ENCODE assay signal across 22 cellular contexts in genomic region chr18:44096016-44096415, GRCh38.
A peak's percentile ranks its signal among the peaks of the same experiment; 100 is the strongest.
DNase-seq lines count a peak whose midpoint lies in the region; ATAC-seq, FAIRE-seq and TF ChIP-seq lines count a peak whose summit lies in the region.
"Had no signal": no experiment of that assay in that cellular context is flagged by ENCODE, and none has a peak within 500 bp of the region (broad histone marks: within the 10 kb centered on the region; RNA-seq: fewer than 3 reads in every experiment).

No MANE protein-coding gene starts in this region.

- H3K4me2 ChIP-seq in GM23248 (ENCODE audit: unreplicated experiment) (no peak overlapping the region), endothelial cell of umbilical vein (ENCODE audit: insufficient read depth, low read length) (no peak overlapping the region), hepatocyte (no peak overlapping the region)

- POLR2A ChIA-PET in endothelial cell of umbilical vein (lab: Charles Lee) = no interaction called here

- CTCF ChIA-PET in endothelial cell of umbilical vein (lab: Charles Lee) = interaction anchor here (1.2 to 1.3 kb wide), 2 partner anchors 9 to 16 kb away, joined by 4 to 5 read pairs; no protein-coding TSS in a partner anchor

- DNase-seq in GM23248 (peak; percentile 7), RWPE2 (ENCODE audit: low spot score) (no peak), endothelial cell of umbilical vein (ENCODE audit: low read depth, low spot score) (peak; percentile 37), foreskin melanocyte (peak; percentile 38), uterus (no peak), hepatocyte (ENCODE audit: low spot score) (no peak), COLO668 (lab: John Stamatoyannopoulos, UW; ENCODE audit: unreplicated experiment) (no peak)
- DNase-seq: COR-L47; DMS79; NCI-H1694; NCI-H2081; NCI-H2171; NCI-H345; NCI-H524; NCI-H774; NK-92 treated with Interleukin-12 subunit alpha and Interleukin-12 subunit beta, amount 100 ng/mL, for 24 hours; Peyer's patch; Right ventricle myocardium superior; SW 1271 had no signal

- TF ChIP-seq CTCF in RWPE2 (IDR thresholded peaks at IDR 0.05; ENCODE audit: poor library complexity, severe bottlenecking) = no peak
- TF ChIP-seq CTCF in endothelial cell of umbilical vein (IDR thresholded peaks at IDR 0.05; ENCODE audit: extremely low read depth in 1 of 2, insufficient read depth in 1 of 2, low read depth in 1 of 2, low read length in 2 of 2) = no peak
- no peak for TF ChIP-seq CTCF in uterus (IDR thresholded peaks at IDR 0.05)
- no peak for TF ChIP-seq CTCF in hepatocyte (IDR thresholded peaks at IDR 0.05; ENCODE audit: poor library complexity)

- in situ Hi-C loops in GM23248 (cut with MboI) = loop anchor here (25.0 kb wide), 1 partner anchor 484 kb away; no protein-coding TSS in a partner anchor

- intact Hi-C loops in endothelial cell of umbilical vein (cut with micrococcal nuclease) = no loop called here
- intact Hi-C loops in uterus (cut with DNase I; ENCODE audit: low total_unique reads) = no loop called here

- H3K4me3 ChIP-seq in GM23248 = no peak overlapping the region
- H3K4me3 ChIP-seq in RWPE2 (ENCODE audit: severe bottlenecking) = no peak overlapping the region
- no peak overlapping the region for H3K4me3 ChIP-seq in endothelial cell of umbilical vein (replicated peaks in 1 of 3; ENCODE audit: insufficient read depth in 1 of 3, low read depth in 1 of 3, low read length in 3 of 3)
- no peak overlapping the region for H3K4me3 ChIP-seq in uterus
- no peak overlapping the region for H3K4me3 ChIP-seq in hepatocyte
- H3K4me3 ChIP-seq: HAP-1, Peyer's patch, SK-N-MC had no signal

- no peaks in the 10 kb centered on the region for H3K9me1 ChIP-seq in endothelial cell of umbilical vein (replicated peaks; ENCODE audit: control insufficient read depth, extremely low read depth, insufficient read depth, low read length)

- H3K4me1 ChIP-seq in GM23248 (ENCODE audit: insufficient read depth) (no peaks in the 10 kb centered on the region), RWPE2 (ENCODE audit: insufficient read depth, poor library complexity, severe bottlenecking) (peaks cover 7% of the 10 kb centered on the region), endothelial cell of umbilical vein (ENCODE audit: control insufficient read depth, extremely low read depth, insufficient read depth, low read length) (peaks cover under 1% of the 10 kb centered on the region), uterus (no peaks in the 10 kb centered on the region), hepatocyte (ENCODE audit: insufficient read depth) (no peaks in the 10 kb centered on the region)
- H3K4me1 ChIP-seq: HAP-1, Peyer's patch had no signal

- no peaks in the 10 kb centered on the region for H3K36me3 ChIP-seq in GM23248 (ENCODE audit: low read depth)
- H3K36me3 ChIP-seq in RWPE2 (ENCODE audit: low read depth) = no peaks in the 10 kb centered on the region
- no peaks in the 10 kb centered on the region for H3K36me3 ChIP-seq in endothelial cell of umbilical vein (ENCODE audit: control insufficient read depth in 2 of 2, extremely low read depth in 1 of 2, insufficient read depth in 2 of 2, low read length in 2 of 2)
- no peaks in the 10 kb centered on the region for H3K36me3 ChIP-seq in uterus
- no peaks in the 10 kb centered on the region for H3K36me3 ChIP-seq in hepatocyte (replicated peaks; ENCODE audit: insufficient read depth, low read depth)
- H3K36me3 ChIP-seq: HAP-1, Peyer's patch had no signal

- H3K9me2 ChIP-seq in GM23248 (ENCODE audit: insufficient read depth) = no peaks in the 10 kb centered on the region
- no peaks in the 10 kb centered on the region for H3K9me2 ChIP-seq in hepatocyte (replicated peaks; ENCODE audit: insufficient read depth)

- peak; percentile 15 for FAIRE-seq in endothelial cell of umbilical vein (lab: Jason Lieb, UNC)
- FAIRE-seq: A204.1 had no signal

- H3K79me2 ChIP-seq in GM23248 (ENCODE audit: insufficient read depth) (no peaks in the 10 kb centered on the region), endothelial cell of umbilical vein (ENCODE audit: control insufficient read depth, insufficient read depth, low read length) (no peaks in the 10 kb centered on the region), hepatocyte (no peaks in the 10 kb centered on the region)

- H3K9ac ChIP-seq in GM23248 (no peak overlapping the region), endothelial cell of umbilical vein (replicated peaks; ENCODE audit: extremely low read depth, insufficient read depth, low read length) (no peak overlapping the region)

- no peaks in the 10 kb centered on the region for H3K27me3 ChIP-seq in GM23248 (replicated peaks; ENCODE audit: insufficient read depth)
- no peaks in the 10 kb centered on the region for H3K27me3 ChIP-seq in RWPE2 (ENCODE audit: insufficient read depth, poor library complexity, severe bottlenecking)
- H3K27me3 ChIP-seq in endothelial cell of umbilical vein (ENCODE audit: control insufficient read depth in 2 of 2, insufficient read depth in 2 of 2, low read length in 2 of 2) = no peaks in the 10 kb centered on the region
- H3K27me3 ChIP-seq in uterus = no peaks in the 10 kb centered on the region
- no peaks in the 10 kb centered on the region for H3K27me3 ChIP-seq in hepatocyte
- H3K27me3 ChIP-seq: Peyer's patch had no signal

- no peak overlapping the region for H3K27ac ChIP-seq in GM23248
- H3K27ac ChIP-seq in RWPE2 (ENCODE audit: poor library complexity, severe bottlenecking) = peak overlapping the region; percentile 25
- no peak overlapping the region for H3K27ac ChIP-seq in endothelial cell of umbilical vein (ENCODE audit: insufficient read depth, low read depth, low read length)
- no peak overlapping the region for H3K27ac ChIP-seq in uterus
- H3K27ac ChIP-seq in hepatocyte = no peak overlapping the region
- H3K27ac ChIP-seq: Peyer's patch, SK-N-MC had no signal

- no peak for ATAC-seq in RWPE2 (ENCODE audit: low read depth)

- dilution Hi-C loops in endothelial cell of umbilical vein (cut with MboI; ENCODE audit: extremely low pct_ligation_motif_present, low sequenced_read_pairs) = no loop called here

- H4K20me1 ChIP-seq in GM23248 (ENCODE audit: insufficient read depth) (no peaks in the 10 kb centered on the region), endothelial cell of umbilical vein (replicated peaks; ENCODE audit: control insufficient read depth, extremely low read depth, insufficient read depth, low read length) (no peaks in the 10 kb centered on the region), hepatocyte (ENCODE audit: insufficient read depth, poor library complexity, severe bottlenecking) (no peaks in the 10 kb centered on the region)

- no peak for TF ChIP-seq POLR2A in endothelial cell of umbilical vein (IDR thresholded peaks at IDR 0.05; ENCODE audit: low read depth, low read length)
- no peak for TF ChIP-seq POLR2A in uterus (IDR thresholded peaks at IDR 0.05)

- H2AFZ ChIP-seq in GM23248 (no peak overlapping the region), endothelial cell of umbilical vein (ENCODE audit: low read depth, low read length) (no peak overlapping the region), hepatocyte (no peak overlapping the region)

- BruUV-seq in endothelial cell of umbilical vein (replicated peaks; lab: Mats Ljungman, UMichigan) = no TSS peak

- H3F3A ChIP-seq in GM23248 (ENCODE audit: insufficient read depth) = no peaks in the 10 kb centered on the region

- H3K9me3 ChIP-seq in GM23248 (ENCODE audit: low read depth) (no peaks in the 10 kb centered on the region), RWPE2 (ENCODE audit: severe bottlenecking) (no peaks in the 10 kb centered on the region), endothelial cell of umbilical vein (replicated peaks; ENCODE audit: control insufficient read depth, insufficient read depth, low read length) (no peaks in the 10 kb centered on the region), uterus (no peaks in the 10 kb centered on the region), hepatocyte (ENCODE audit: low read depth) (no peaks in the 10 kb centered on the region)
- H3K9me3 ChIP-seq: HAP-1, Peyer's patch had no signal

TF ChIP-seq in endothelial cell of umbilical vein, 7 proteins besides CTCF, POLR2A, EP300 and RAD21:
- TF ChIP-seq MAX (IDR thresholded peaks at IDR 0.05; ENCODE audit: insufficient read depth, insufficient read length) (no peak), FOS (IDR thresholded peaks at IDR 0.05; ENCODE audit: borderline replicate concordance, insufficient read depth, low read length) (peak; percentile 23), JUN (IDR thresholded peaks at IDR 0.05; ENCODE audit: borderline replicate concordance, insufficient read depth, insufficient read length, low read depth) (peak; percentile 54), POLR2AphosphoS5 (IDR thresholded peaks at IDR 0.05; ENCODE audit: insufficient read depth, low read depth, low read length) (no peak)

Comparison
In these comparisons a context has a peak if more than half of its experiments do, and no peak if none do; other contexts are left out.
1. DNase-seq: peak in GM23248 (single experiment), endothelial cell of umbilical vein (single experiment) and foreskin melanocyte (single experiment); none in RWPE2 (single experiment), uterus (0 of 2), hepatocyte (single experiment) and COLO668 (single experiment).